Comparison of ENCODE assay signal across 2 cellular contexts in the genomic region with DNA sequence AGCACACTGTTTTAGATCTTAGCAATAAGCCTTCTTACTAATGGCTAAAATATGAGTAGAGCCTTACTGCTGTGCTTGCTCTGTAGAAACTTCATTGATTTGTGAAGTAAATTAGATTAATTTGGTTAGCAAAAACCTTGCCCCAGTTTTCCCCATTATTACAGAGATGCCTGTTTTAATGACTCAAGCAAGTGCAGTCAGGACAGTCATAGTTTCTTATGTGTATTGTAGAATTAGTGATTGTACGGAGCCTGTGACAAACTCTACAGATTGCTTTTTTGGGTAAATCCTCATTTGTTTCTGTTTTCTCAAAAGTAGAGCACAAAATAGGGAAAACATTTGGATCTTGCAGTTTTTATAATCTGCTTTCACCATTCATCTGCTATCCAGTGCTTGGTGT.
TF ChIP-seq lines count a peak whose summit lies in the region.

No MANE protein-coding gene starts in this region.

TF ChIP-seq in A549, 52 proteins besides CTCF, POLR2A, EP300 and RAD21 (continued from another document):
- TF ChIP-seq, protein P1, sequence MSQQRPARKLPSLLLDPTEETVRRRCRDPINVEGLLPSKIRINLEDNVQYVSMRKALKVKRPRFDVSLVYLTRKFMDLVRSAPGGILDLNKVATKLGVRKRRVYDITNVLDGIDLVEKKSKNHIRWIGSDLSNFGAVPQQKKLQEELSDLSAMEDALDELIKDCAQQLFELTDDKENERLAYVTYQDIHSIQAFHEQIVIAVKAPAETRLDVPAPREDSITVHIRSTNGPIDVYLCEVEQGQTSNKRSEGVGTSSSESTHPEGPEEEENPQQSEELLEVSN (IDR thresholded peaks at IDR 0.05; ENCODE audit: borderline replicate concordance, low read depth), result no peak
- TF ChIP-seq NFE2L2 (conservative IDR thresholded peaks at IDR 0.05; ENCODE audit: low read length) (no peak), POLR2AphosphoS2 (conservative IDR thresholded peaks at IDR 0.05; ENCODE audit: low read length) (no peak)
- TF ChIP-seq, protein P2, sequence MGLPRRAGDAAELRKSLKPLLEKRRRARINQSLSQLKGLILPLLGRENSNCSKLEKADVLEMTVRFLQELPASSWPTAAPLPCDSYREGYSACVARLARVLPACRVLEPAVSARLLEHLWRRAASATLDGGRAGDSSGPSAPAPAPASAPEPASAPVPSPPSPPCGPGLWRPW (IDR thresholded peaks at IDR 0.05), result no peak
- TF ChIP-seq, protein P3, sequence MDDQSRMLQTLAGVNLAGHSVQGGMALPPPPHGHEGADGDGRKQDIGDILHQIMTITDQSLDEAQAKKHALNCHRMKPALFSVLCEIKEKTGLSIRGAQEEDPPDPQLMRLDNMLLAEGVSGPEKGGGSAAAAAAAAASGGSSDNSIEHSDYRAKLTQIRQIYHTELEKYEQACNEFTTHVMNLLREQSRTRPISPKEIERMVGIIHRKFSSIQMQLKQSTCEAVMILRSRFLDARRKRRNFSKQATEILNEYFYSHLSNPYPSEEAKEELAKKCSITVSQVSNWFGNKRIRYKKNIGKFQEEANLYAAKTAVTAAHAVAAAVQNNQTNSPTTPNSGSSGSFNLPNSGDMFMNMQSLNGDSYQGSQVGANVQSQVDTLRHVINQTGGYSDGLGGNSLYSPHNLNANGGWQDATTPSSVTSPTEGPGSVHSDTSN (IDR thresholded peaks at IDR 0.05), result no peak
- TF ChIP-seq, protein P4, sequence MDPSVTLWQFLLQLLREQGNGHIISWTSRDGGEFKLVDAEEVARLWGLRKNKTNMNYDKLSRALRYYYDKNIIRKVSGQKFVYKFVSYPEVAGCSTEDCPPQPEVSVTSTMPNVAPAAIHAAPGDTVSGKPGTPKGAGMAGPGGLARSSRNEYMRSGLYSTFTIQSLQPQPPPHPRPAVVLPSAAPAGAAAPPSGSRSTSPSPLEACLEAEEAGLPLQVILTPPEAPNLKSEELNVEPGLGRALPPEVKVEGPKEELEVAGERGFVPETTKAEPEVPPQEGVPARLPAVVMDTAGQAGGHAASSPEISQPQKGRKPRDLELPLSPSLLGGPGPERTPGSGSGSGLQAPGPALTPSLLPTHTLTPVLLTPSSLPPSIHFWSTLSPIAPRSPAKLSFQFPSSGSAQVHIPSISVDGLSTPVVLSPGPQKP (IDR thresholded peaks at IDR 0.05; ENCODE audit: low read depth, low read length), result no peak

TF ChIP-seq in SK-N-SH treated with all-trans-retinoic acid at 6 μM for 48 hours, 23 proteins besides CTCF, POLR2A, EP300 and RAD21 (continued from another document):
- TF ChIP-seq, protein P5, sequence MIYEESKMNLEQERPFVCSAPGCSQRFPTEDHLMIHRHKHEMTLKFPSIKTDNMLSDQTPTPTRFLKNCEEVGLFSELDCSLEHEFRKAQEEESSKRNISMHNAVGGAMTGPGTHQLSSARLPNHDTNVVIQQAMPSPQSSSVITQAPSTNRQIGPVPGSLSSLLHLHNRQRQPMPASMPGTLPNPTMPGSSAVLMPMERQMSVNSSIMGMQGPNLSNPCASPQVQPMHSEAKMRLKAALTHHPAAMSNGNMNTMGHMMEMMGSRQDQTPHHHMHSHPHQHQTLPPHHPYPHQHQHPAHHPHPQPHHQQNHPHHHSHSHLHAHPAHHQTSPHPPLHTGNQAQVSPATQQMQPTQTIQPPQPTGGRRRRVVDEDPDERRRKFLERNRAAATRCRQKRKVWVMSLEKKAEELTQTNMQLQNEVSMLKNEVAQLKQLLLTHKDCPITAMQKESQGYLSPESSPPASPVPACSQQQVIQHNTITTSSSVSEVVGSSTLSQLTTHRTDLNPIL (CRISPR knock-in tag; IDR thresholded peaks at IDR 0.05; ENCODE audit: low read depth), result no peak
- TF ChIP-seq ZFP3 (CRISPR knock-in tag; IDR thresholded peaks at IDR 0.05) (no peak), ZC3H10 (CRISPR knock-in tag; IDR thresholded peaks at IDR 0.05) (no peak), TOX (CRISPR knock-in tag; IDR thresholded peaks at IDR 0.05; ENCODE audit: borderline replicate concordance) (no peak), ZFP30 (CRISPR knock-in tag; IDR thresholded peaks at IDR 0.05) (no peak)
- TF ChIP-seq, protein P6, sequence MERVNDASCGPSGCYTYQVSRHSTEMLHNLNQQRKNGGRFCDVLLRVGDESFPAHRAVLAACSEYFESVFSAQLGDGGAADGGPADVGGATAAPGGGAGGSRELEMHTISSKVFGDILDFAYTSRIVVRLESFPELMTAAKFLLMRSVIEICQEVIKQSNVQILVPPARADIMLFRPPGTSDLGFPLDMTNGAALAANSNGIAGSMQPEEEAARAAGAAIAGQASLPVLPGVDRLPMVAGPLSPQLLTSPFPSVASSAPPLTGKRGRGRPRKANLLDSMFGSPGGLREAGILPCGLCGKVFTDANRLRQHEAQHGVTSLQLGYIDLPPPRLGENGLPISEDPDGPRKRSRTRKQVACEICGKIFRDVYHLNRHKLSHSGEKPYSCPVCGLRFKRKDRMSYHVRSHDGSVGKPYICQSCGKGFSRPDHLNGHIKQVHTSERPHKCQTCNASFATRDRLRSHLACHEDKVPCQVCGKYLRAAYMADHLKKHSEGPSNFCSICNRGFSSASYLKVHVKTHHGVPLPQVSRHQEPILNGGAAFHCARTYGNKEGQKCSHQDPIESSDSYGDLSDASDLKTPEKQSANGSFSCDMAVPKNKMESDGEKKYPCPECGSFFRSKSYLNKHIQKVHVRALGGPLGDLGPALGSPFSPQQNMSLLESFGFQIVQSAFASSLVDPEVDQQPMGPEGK (CRISPR knock-in tag; IDR thresholded peaks at IDR 0.05; ENCODE audit: borderline replicate concordance), result no peak
